10 cellular contexts compared by ENCODE assay signal in the genomic region with DNA sequence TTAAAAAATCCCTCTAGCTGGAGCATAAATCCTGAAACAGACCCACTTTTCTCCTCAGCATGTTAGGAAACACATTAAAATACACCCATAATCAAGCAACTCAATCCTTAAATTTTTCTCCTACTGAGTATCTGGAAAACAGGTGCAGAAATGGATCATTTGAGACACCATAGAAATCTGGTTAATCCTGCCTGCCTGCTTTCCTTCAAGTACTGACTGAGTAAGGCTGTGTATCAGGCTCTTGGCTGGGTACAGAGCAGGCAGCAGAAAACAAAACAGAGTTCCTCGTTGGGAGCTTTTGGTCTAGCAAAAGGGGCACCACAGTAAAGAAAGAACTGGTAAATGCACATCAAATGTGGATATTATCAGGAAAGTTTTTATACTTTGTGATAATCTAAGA. TPM values are rescaled to one million over a fixed set of nuclear protein-coding genes. Genes with fewer than 3 reads are reported as not detected.
DNase-seq lines count a peak whose midpoint lies in the region; ATAC-seq, FAIRE-seq and TF ChIP-seq lines count a peak whose summit lies in the region.
"Had no signal": no experiment of that assay in that cellular context is flagged by ENCODE, and none has a peak within 500 bp of the region (broad histone marks: within the 10 kb centered on the region; RNA-seq: fewer than 3 reads in every experiment).

No MANE protein-coding gene starts in this region.

- no peak overlapping the region for H2AFZ ChIP-seq in GM12878 (ENCODE audit: control insufficient read depth, low read depth, low read length)

- no peak for ATAC-seq in left ventricle myocardium superior
- no peak for ATAC-seq in GM12878
- ATAC-seq in upper lobe of left lung (ENCODE audit: low FRiP score in 2 of 2) = no peak
- no peak for ATAC-seq in HG03175 (IDR thresholded peaks at IDR 0.05; ENCODE audit: unreplicated experiment)
- ATAC-seq: stimulated activated naive CD8-positive, alpha-beta T cell treated with anti-CD3 and anti-CD28 coated beads, Interleukin-15, amount 100 ng/mL, for 72 hours had no signal

- peak overlapping the region; percentile 44; the same call in 1 of the 2 replicates for H3K9ac ChIP-seq in GM12878 (ENCODE audit: control insufficient read depth, insufficient read depth, low read length)

- peak overlapping the region; percentile 73 for H3K4me2 ChIP-seq in GM12878 (ENCODE audit: control insufficient read depth, insufficient read depth)

- H3K4me1 ChIP-seq in cardiac muscle cell (ENCODE audit: low read depth) = peaks cover 33% of the 10 kb centered on the region
- no peaks in the 10 kb centered on the region; the same call in 1 of the 2 replicates for H3K4me1 ChIP-seq in GM12878 (ENCODE audit: control insufficient read depth, insufficient read depth, low read length)
- H3K4me1 ChIP-seq in upper lobe of left lung = peaks cover 8 to 26% (median 16%) of the 10 kb centered on the region in 4 donors

- H3K27ac ChIP-seq in cardiac muscle cell (no peak overlapping the region), GM12878 (ENCODE audit: control insufficient read depth, insufficient read depth) (no peak overlapping the region), upper lobe of left lung (peak overlapping the region in 1 of 4 donors; percentile 3)

- CTCF ChIA-PET in GM12878 (lab: Yijun Ruan, JAX) = interaction anchor here (1.6 kb wide), 1 partner anchor 165 kb away, joined by 3 read pairs; no protein-coding TSS in a partner anchor

- no peaks in the 10 kb centered on the region for H3K36me3 ChIP-seq in cardiac muscle cell
- H3K36me3 ChIP-seq in GM12878 (ENCODE audit: control insufficient read depth in 2 of 2, insufficient read depth in 2 of 2, low read length in 1 of 2) = no peaks in the 10 kb centered on the region
- H3K36me3 ChIP-seq in kidney epithelial cell (ENCODE audit: control insufficient read depth, insufficient read depth, low read length) = no peaks in the 10 kb centered on the region
- no peaks in the 10 kb centered on the region for H3K36me3 ChIP-seq in upper lobe of left lung

- H3K27me3 ChIP-seq in cardiac muscle cell (no peaks in the 10 kb centered on the region), GM12878 (replicated peaks in 1 of 2; ENCODE audit: control insufficient read depth in 2 of 2, insufficient read depth in 2 of 2, low read length in 1 of 2) (no peaks in the 10 kb centered on the region; a peak in 1 of 4 replicates), kidney epithelial cell (ENCODE audit: control insufficient read depth, insufficient read depth, low read length) (no peaks in the 10 kb centered on the region), upper lobe of left lung (no peaks in the 10 kb centered on the region)

- 21% methylated on average over 1 of the region's 1 CpG for WGBS in GM12878 (ENCODE audit: insufficient coverage, insufficient replicate concordance, low lambda C conversion rate, missing lambda C conversion rate)
- 44 to 67% methylated on average over 1 of the region's 1 CpG for WGBS in upper lobe of left lung, 2 donors

- intact Hi-C loops in left ventricle myocardium superior (cut with micrococcal nuclease) = no loop called here
- intact Hi-C loops in GM12878 (cut with micrococcal nuclease; ENCODE audit: unreplicated experiment) = loop anchor here (2.0 kb wide), 2 partner anchors 165 to 191 kb away; no protein-coding TSS in a partner anchor

- H4K20me1 ChIP-seq in GM12878 (ENCODE audit: control insufficient read depth, insufficient read depth) = no peaks in the 10 kb centered on the region

- H3K4me3 ChIP-seq in cardiac muscle cell = peak overlapping the region; percentile 70
- H3K4me3 ChIP-seq in GM12878 = peak overlapping the region; percentile 73; the same call in 1 of the 2 replicates
- H3K4me3 ChIP-seq in kidney epithelial cell (ENCODE audit: low read depth, low read length) = peak overlapping the region; percentile 83
- peak overlapping the region in 3 of 4 donors; percentile 55 to 74 (median 65) for H3K4me3 ChIP-seq in upper lobe of left lung

- RAD21 ChIA-PET in GM12878 (lab: Charles Lee; ENCODE audit: unreplicated experiment) = interaction anchor here (1.0 kb wide), 1 partner anchor 165 kb away, joined by 4 read pairs; no protein-coding TSS in a partner anchor

- POLR2A ChIA-PET in GM12878 (lab: Charles Lee) = no interaction called here

- H3K9me3 ChIP-seq in cardiac muscle cell (ENCODE audit: low read depth) (no peaks in the 10 kb centered on the region), GM12878 (replicated peaks; ENCODE audit: control insufficient read depth, insufficient read depth, low read length) (no peaks in the 10 kb centered on the region; the same call in 2 of the 3 replicates), upper lobe of left lung (no peaks in the 10 kb centered on the region)

- FAIRE-seq in GM12878 (lab: Jason Lieb, UNC) (no peak), urothelium cell line (lab: Jason Lieb, UNC) (no peak)

- in situ Hi-C loops in GM12878 (cut with MboI) = no loop called here

- TF ChIP-seq POLR2A in GM12878 (IDR thresholded peaks at IDR 0.05; ENCODE audit: low read depth, low read length) (no peak), upper lobe of left lung (IDR thresholded peaks at IDR 0.05) (no peak)

- TF ChIP-seq EP300 in GM12878 (IDR thresholded peaks at IDR 0.05; ENCODE audit: borderline replicate concordance in 1 of 2, control insufficient read depth in 1 of 2, low read depth in 2 of 2, low read length in 2 of 2) (no peak), upper lobe of left lung (IDR thresholded peaks at IDR 0.05) (no peak)

- DNase-seq in cardiac muscle cell (ENCODE audit: low read depth in 1 of 2, low spot score in 1 of 2) (no peak), left ventricle myocardium superior (no peak), GM12878 (ENCODE audit: low read depth, low spot score) (no peak), kidney epithelial cell (ENCODE audit: low read depth) (no peak), upper lobe of left lung (no peak), urothelium cell line (ENCODE audit: low spot score) (no peak), AML-193 (lab: John Stamatoyannopoulos, UW) (no peak)
- DNase-seq: NCI-H524; stimulated activated naive CD8-positive, alpha-beta T cell treated with anti-CD3 and anti-CD28 coated beads, Interleukin-15, amount 100 ng/mL, for 72 hours had no signal

- peaks cover 45% of the 10 kb centered on the region for H3K79me2 ChIP-seq in GM12878 (ENCODE audit: control insufficient read depth, insufficient read depth, low read length)

- SMC1A ChIA-PET in GM12878 (lab: Charles Lee; ENCODE audit: uncharacterized antibody, unreplicated experiment) = interaction anchor here (1.0 kb wide), 1 partner anchor 11 kb away, joined by 3 read pairs; no protein-coding TSS in a partner anchor

- TSS peak; percentile 64 for BruUV-seq in GM12878 (replicated peaks; lab: Mats Ljungman, UMichigan)

- TF ChIP-seq CTCF in cardiac muscle cell (IDR thresholded peaks at IDR 0.05; ENCODE audit: low read depth, low read length) = no peak
- no peak for TF ChIP-seq CTCF in GM12878 (IDR thresholded peaks at IDR 0.05 in 2 of 3, conservative IDR thresholded peaks at IDR 0.05 in 1 of 3; ENCODE audit: control insufficient read depth in 2 of 3, extremely low read depth in 1 of 3, insufficient read depth in 1 of 3, low read depth in 3 of 3, low read length in 3 of 3)
- TF ChIP-seq CTCF in kidney epithelial cell (IDR thresholded peaks at IDR 0.05; ENCODE audit: insufficient read depth, low read length, poor library complexity, severe bottlenecking) = no peak
- no peak for TF ChIP-seq CTCF in upper lobe of left lung (IDR thresholded peaks at IDR 0.05)

- TF ChIP-seq RAD21 in GM12878 (IDR thresholded peaks at IDR 0.05; ENCODE audit: insufficient read depth, low read depth, low read length) = no peak

TF ChIP-seq in GM12878, 131 proteins besides CTCF, POLR2A, EP300 and RAD21:
- TF ChIP-seq NFYA (IDR thresholded peaks at IDR 0.05; ENCODE audit: borderline replicate concordance, low read depth, low read length) = no peak
- TF ChIP-seq, protein P1, sequence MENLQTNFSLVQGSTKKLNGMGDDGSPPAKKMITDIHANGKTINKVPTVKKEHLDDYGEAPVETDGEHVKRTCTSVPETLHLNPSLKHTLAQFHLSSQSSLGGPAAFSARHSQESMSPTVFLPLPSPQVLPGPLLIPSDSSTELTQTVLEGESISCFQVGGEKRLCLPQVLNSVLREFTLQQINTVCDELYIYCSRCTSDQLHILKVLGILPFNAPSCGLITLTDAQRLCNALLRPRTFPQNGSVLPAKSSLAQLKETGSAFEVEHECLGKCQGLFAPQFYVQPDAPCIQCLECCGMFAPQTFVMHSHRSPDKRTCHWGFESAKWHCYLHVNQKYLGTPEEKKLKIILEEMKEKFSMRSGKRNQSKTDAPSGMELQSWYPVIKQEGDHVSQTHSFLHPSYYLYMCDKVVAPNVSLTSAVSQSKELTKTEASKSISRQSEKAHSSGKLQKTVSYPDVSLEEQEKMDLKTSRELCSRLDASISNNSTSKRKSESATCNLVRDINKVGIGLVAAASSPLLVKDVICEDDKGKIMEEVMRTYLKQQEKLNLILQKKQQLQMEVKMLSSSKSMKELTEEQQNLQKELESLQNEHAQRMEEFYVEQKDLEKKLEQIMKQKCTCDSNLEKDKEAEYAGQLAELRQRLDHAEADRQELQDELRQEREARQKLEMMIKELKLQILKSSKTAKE (IDR thresholded peaks at IDR 0.05; ENCODE audit: low read depth, poor library complexity, severe bottlenecking) = no peak

RNA-seq across cellular contexts. Expression of a gene that starts 1.9 kb away (rescaled TPM):
- total RNA-seq in cardiac muscle cell = 3.1 and 8.8 TPM in 2 replicates
- polyA plus RNA-seq in cardiac muscle cell = 2.3 and 3.1 TPM in 2 replicates
- total RNA-seq in left ventricle myocardium superior = 0.35 TPM
- 19.7 and 20.8 TPM in 2 replicates for total RNA-seq in GM12878 (2013; cell fraction: nucleolus; rRNA removed)
- 1.1 TPM in 2 replicates for total RNA-seq in GM12878 (2014; rRNA removed)
- total RNA-seq in GM12878 (2014; rRNA removed; fragmentation: Illumina TruSeq; extraction: Trizol) = 1.6 and 1.7 TPM in 2 replicates
- total RNA-seq in GM12878 (2021) = 1.1 and 1.3 TPM in 2 replicates
- 0.21 TPM for polyA plus RNA-seq in GM12878 (2011; ENCODE audit: low read depth)
- 0.22 and 0.27 TPM in 2 replicates for polyA plus RNA-seq in GM12878 (2011; rRNA removed)
- polyA plus RNA-seq in GM12878 (2011; cell fraction: cytosol; rRNA removed) = 0.01 and 0.02 TPM in 2 replicates
- 1.7 and 1.8 TPM in 2 replicates for polyA plus RNA-seq in GM12878 (2011; cell fraction: nucleus; rRNA removed)
- 0.31 TPM in 2 replicates for polyA plus RNA-seq in GM12878 (2012)
- polyA plus RNA-seq in GM12878 (2014; fragmentation: Illumina TruSeq; extraction: Trizol) = 0.35 and 0.36 TPM in 2 replicates
- under 1 TPM; 0.02 to 0.13 TPM for polyA plus RNA-seq in GM12878 (2014; fragmentation: Nextera tagmentation; extraction: Ambion mirVana)
- 0.31 and 0.34 TPM in 2 replicates for polyA plus RNA-seq in GM12878 (2014; rRNA removed)
- under 1 TPM; 0.47 to 0.62 TPM for polyA plus RNA-seq in GM12878 (2016; fragmentation: Nextera tagmentation; extraction: Ambion mirVana)
- 2.4 and 3.0 TPM in 2 replicates for polyA minus RNA-seq in GM12878 (2011; rRNA and poly(A)+ RNA removed)
- 0.10 and 0.13 TPM in 2 replicates for polyA minus RNA-seq in GM12878 (2011; cell fraction: cytosol; rRNA and poly(A)+ RNA removed)
- 4.2 and 7.3 TPM in 2 replicates for polyA minus RNA-seq in GM12878 (2011; cell fraction: nucleus; rRNA and poly(A)+ RNA removed)
- total RNA-seq in kidney epithelial cell = 0.48 and 0.54 TPM in 2 replicates
- total RNA-seq in upper lobe of left lung = 1 to 10 TPM; 1.1 to 6.3 (median 4.1) TPM
